Comparison of ENCODE assay signal across 14 cellular contexts in the genomic region with DNA sequence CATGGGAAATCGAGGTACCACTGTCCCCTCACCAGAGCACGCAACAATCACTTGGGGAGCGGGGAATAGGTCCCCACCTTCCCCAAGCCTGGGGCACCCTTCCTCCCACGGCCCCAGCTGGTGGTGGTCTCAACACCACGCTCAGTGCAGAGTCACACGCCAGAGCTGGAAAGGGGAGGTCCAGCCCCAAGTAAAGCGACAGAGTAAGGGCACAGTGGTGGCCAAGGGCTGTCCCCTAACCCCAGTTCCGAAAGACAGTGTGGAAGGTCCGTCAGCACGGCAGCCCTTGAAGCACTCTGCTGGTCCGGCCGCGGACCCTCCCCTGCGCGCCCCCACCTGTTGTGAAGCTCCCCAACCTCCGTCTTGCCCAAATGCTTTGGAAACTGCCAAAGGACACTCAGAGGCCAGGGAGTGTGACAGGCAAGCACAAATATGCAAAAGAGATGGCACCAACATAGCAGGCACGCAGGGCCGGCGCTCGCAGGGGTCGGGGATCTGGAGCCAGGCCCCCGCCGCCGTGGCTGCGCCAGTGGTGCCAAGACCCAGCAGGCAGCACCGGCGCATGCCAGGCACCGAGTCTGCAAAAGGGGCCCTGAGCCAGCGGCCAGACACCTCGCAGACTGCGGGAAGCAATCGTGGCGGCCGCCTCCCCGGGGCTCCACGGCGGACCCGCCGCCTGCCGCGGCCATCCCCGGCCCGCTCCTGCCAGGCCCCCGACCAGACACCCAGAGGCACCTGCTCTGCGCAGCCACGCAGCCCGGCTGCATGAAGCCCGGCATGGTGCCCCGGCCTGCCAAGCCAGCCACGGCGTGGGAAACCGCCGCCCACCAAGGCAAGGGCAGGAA.
DNase-seq lines count a peak whose midpoint lies in the region; ATAC-seq and TF ChIP-seq lines count a peak whose summit lies in the region.
"Had no signal": no experiment of that assay in that cellular context is flagged by ENCODE, and none has a peak within 500 bp of the region (broad histone marks: within the 10 kb centered on the region; RNA-seq: fewer than 3 reads in every experiment).

No MANE protein-coding gene starts in this region.

- H3K79me2 ChIP-seq in parathyroid adenoma = no peaks in the 10 kb centered on the region

- H3K36me3 ChIP-seq in parathyroid adenoma (ENCODE audit: control insufficient read depth, insufficient read depth, low read length) = no peaks in the 10 kb centered on the region
- H3K36me3 ChIP-seq: ovary had no signal

- peak; percentile 62 for ATAC-seq in SK-N-SH treated with all-trans-retinoic acid at 6 μM for 48 hours
- ATAC-seq in GM18907 (IDR thresholded peaks at IDR 0.05; ENCODE audit: unreplicated experiment) = no peak
- ATAC-seq in GM21717 (IDR thresholded peaks at IDR 0.05; ENCODE audit: unreplicated experiment) = no peak
- ATAC-seq: A549 had no signal

- DNase-seq in NCI-H345 (lab: John Stamatoyannopoulos, UW) (peak; percentile 22), NCI-H345 treated with DMSO at 0.1 percent for 48 hours (lab: John Stamatoyannopoulos, UW; ENCODE audit: unreplicated experiment) (no peak), head of caudate nucleus (peak in 24 of 42 donors; percentile 3 to 57 (median 26)), DMS53 treated with DMSO at 0.1 percent for 48 hours (lab: John Stamatoyannopoulos, UW; ENCODE audit: unreplicated experiment) (no peak)
- DNase-seq: activated CD4-positive, alpha-beta T cell treated with anti-CD3 and anti-CD28 coated beads for 48 hours; activated T-cell treated with anti-CD3 and anti-CD28 coated beads for 4 hours; Kasumi-1; NCI-H1436 treated with DMSO at 0.1 percent for 48 hours; ovary had no signal

- H3K9ac ChIP-seq in parathyroid adenoma = no peak overlapping the region

- no peaks in the 10 kb centered on the region for H3K4me1 ChIP-seq in parathyroid adenoma
- H3K4me1 ChIP-seq: A549 had no signal

- H3K4me3 ChIP-seq in parathyroid adenoma (ENCODE audit: low read depth, low read length) = no peak overlapping the region
- H3K4me3 ChIP-seq: A549, ovary had no signal

- H3K4me2 ChIP-seq in parathyroid adenoma (ENCODE audit: low read length) = peak overlapping the region; percentile 35
- H3K4me2 ChIP-seq: A549 had no signal

- intact Hi-C loops in head of caudate nucleus (cut with DNase I) = no loop called here

- no peaks in the 10 kb centered on the region for H3K9me3 ChIP-seq in parathyroid adenoma (ENCODE audit: control insufficient read depth, low read length)
- H3K9me3 ChIP-seq: A549, ovary had no signal

- H2AFZ ChIP-seq in parathyroid adenoma = no peak overlapping the region

- no peak overlapping the region for H3K27ac ChIP-seq in parathyroid adenoma
- H3K27ac ChIP-seq: A549, ovary had no signal

- no peak for TF ChIP-seq CTCF in parathyroid adenoma (IDR thresholded peaks at IDR 0.05)

- no peaks in the 10 kb centered on the region for H3K27me3 ChIP-seq in parathyroid adenoma (ENCODE audit: control insufficient read depth, insufficient read depth, low read length)
- H3K27me3 ChIP-seq: ovary had no signal

TF ChIP-seq in SK-N-SH treated with all-trans-retinoic acid at 6 μM for 48 hours, 23 proteins besides CTCF, POLR2A, EP300 and RAD21:
- TF ChIP-seq ARNTL (CRISPR knock-in tag; IDR thresholded peaks at IDR 0.05; ENCODE audit: borderline replicate concordance, low read depth) = no peak
- no peak for TF ChIP-seq CSDC2 (CRISPR knock-in tag; IDR thresholded peaks at IDR 0.05)

Comparison
In these comparisons a context has a peak if more than half of its experiments do, and no peak if none do; other contexts are left out.
1. DNase-seq: peak in NCI-H345 (single experiment) and head of caudate nucleus (24 of 42); none in NCI-H345 treated with DMSO at 0.1 percent for 48 hours (single experiment) and DMS53 treated with DMSO at 0.1 percent for 48 hours (single experiment).